ENCODE assay signal across 26 cellular contexts in genomic region chr2:1446281-1446680, GRCh38. TPM values are rescaled to one million over a fixed set of nuclear protein-coding genes. Genes with fewer than 3 reads are reported as not detected.
"Had no signal": no experiment of that assay in that cellular context is flagged by ENCODE, and none has a peak within 500 bp of the region (broad histone marks: within the 10 kb centered on the region; RNA-seq: fewer than 3 reads in every experiment).

No MANE protein-coding gene starts in this region.

- H3K27me3 ChIP-seq: gastrocnemius medialis had no signal

- H3K36me3 Mint-ChIP-seq: memory B cell, mesothelial cell of epicardium, natural killer cell had no signal

- DNase-seq: effector memory CD8-positive, alpha-beta T cell; gastrocnemius medialis; heart right ventricle; hypothalamus; left ventricle myocardium inferior; lower lobe of right lung; natural killer cell; sigmoid colon; stimulated activated CD4-positive, alpha-beta T cell treated with anti-CD3 and anti-CD28 coated beads, Interleukin-2, amount 100 ng/mL, for 24 hours; stimulated activated CD4-positive, alpha-beta T cell treated with anti-CD3 and anti-CD28 coated beads, Interleukin-4, amount 100 ng/mL, for 4 hours; stimulated activated naive CD4-positive, alpha-beta T cell; stomach; substantia nigra; transverse colon had no signal

- H3K4me1 Mint-ChIP-seq: memory B cell, mesothelial cell of epicardium, natural killer cell had no signal

- H3K4me1 ChIP-seq: esophagus muscularis mucosa, gastrocnemius medialis, heart right ventricle, left ventricle myocardium inferior, lower lobe of right lung, sigmoid colon, stomach, transverse colon had no signal

- H3K4me3 ChIP-seq: esophagus muscularis mucosa, gastrocnemius medialis, heart right ventricle, left ventricle myocardium inferior, lower lobe of right lung, sigmoid colon, skin epidermis, stomach, thoracic aorta, transverse colon had no signal

- H3K27ac Mint-ChIP-seq: dendritic cell treated with granulocyte-macrophage colony-stimulating factor and Interleukin-4, amounts not matched to agents 40 ng/mL and 50 ng/mL, for 4 days; effector memory CD8-positive, alpha-beta T cell; memory B cell; mesothelial cell of epicardium; natural killer cell had no signal

- ATAC-seq: effector memory CD8-positive, alpha-beta T cell; gastrocnemius medialis; heart right ventricle; lower lobe of right lung; natural killer cell had no signal

- H3K36me3 ChIP-seq: gastrocnemius medialis, heart right ventricle, left ventricle myocardium inferior, lower lobe of right lung, sigmoid colon, stomach, thoracic aorta, transverse colon had no signal

- H3K4me3 Mint-ChIP-seq: dendritic cell treated with granulocyte-macrophage colony-stimulating factor and Interleukin-4, amounts not matched to agents 40 ng/mL and 50 ng/mL, for 4 days; effector memory CD8-positive, alpha-beta T cell; memory B cell; mesothelial cell of epicardium; natural killer cell; neural crest cell had no signal

- H3K9me3 ChIP-seq: esophagus muscularis mucosa, gastrocnemius medialis, left ventricle myocardium inferior, lower lobe of right lung, sigmoid colon, thoracic aorta, transverse colon had no signal

- H3K27ac ChIP-seq: epithelial cell of prostate, esophagus muscularis mucosa, gastrocnemius medialis, heart right ventricle, left ventricle myocardium inferior, lower lobe of right lung, sigmoid colon, skin epidermis, stomach, thoracic aorta, transverse colon had no signal

RNA-seq across cellular contexts. Expression of gene TPO, which starts 33.0 kb away (rescaled TPM):
- total RNA-seq: fibroblast of villous mesenchyme, mesothelial cell of epicardium, myocyte, natural killer cell, neural crest cell, osteocyte, pulmonary artery endothelial cell had no signal
